In the genomic region with DNA sequence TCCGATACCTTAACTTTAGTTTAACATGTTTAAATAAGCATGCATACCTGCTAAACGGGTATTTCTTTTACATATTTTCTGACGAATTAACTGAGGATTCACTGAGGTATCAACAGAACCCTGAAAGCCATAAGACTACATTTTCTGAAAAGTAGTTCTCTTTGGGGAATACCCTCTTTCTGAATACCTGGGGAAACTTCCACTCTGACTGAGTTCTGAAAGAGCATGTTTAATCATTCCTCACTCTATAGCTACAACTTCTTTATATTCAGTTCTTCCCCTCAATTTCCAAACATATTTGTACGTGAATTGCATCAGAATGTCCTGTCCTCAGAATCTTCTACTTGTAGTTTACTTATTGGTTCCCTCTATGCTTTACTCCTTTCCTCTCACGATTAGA, we compare ENCODE assay signal across 1 cellular context.
TF ChIP-seq lines count a peak whose summit lies in the region.

No MANE protein-coding gene starts in this region.

TF ChIP-seq in WTC11, 78 proteins besides CTCF, POLR2A, EP300 and RAD21 (continued from another document):
- no peak for TF ChIP-seq IRF1 (CRISPR knock-in tag; IDR thresholded peaks at IDR 0.05)
- TF ChIP-seq AR (CRISPR knock-in tag; IDR thresholded peaks at IDR 0.05) = no peak
- TF ChIP-seq FOXK1 (CRISPR knock-in tag; IDR thresholded peaks at IDR 0.05) = no peak
